In genomic region chrX:134423606-134424005, GRCh38 we compare ENCODE assay signal across 10 cellular contexts. TPM values are rescaled to one million over a fixed set of nuclear protein-coding genes. Genes with fewer than 3 reads are reported as not detected.
A peak's percentile ranks its signal among the peaks of the same experiment; 100 is the strongest.
DNase-seq lines count a peak whose midpoint lies in the region; ATAC-seq, FAIRE-seq and TF ChIP-seq lines count a peak whose summit lies in the region.
"Had no signal": no experiment of that assay in that cellular context is flagged by ENCODE, and none has a peak within 500 bp of the region (broad histone marks: within the 10 kb centered on the region; RNA-seq: fewer than 3 reads in every experiment).

No MANE protein-coding gene starts in this region.

- no peaks in the 10 kb centered on the region for H3K36me3 ChIP-seq in A673 (ENCODE audit: insufficient read depth, low read length, poor library complexity, severe bottlenecking)

- peak; percentile 36 for DNase-seq in A673 (ENCODE audit: low spot score)
- DNase-seq in GM19239 (ENCODE audit: insufficient read length, low spot score) = no peak
- DNase-seq in RPMI7951 (ENCODE audit: low read depth) = peak; percentile 6
- DNase-seq in globus pallidus (ENCODE audit: low spot score) = peak; percentile 24
- no peak for DNase-seq in anterior cingulate cortex (lab: John Stamatoyannopoulos, UW)
- no peak for DNase-seq in LoVo (ENCODE audit: low spot score)
- DNase-seq: activated T-cell treated with anti-CD3 and anti-CD28 coated beads for 4 hours; stimulated activated CD4-positive, alpha-beta T cell treated with anti-CD3 and anti-CD28 coated beads, Interleukin-15, amount 100 ng/mL, for 24 hours had no signal

- H3K4me3 ChIP-seq in A673 (ENCODE audit: low read depth, low read length, poor library complexity, severe bottlenecking) = no peak overlapping the region

- peak; percentile 60 for TF ChIP-seq CTCF in A673 (conservative IDR thresholded peaks at IDR 0.05; ENCODE audit: low read depth, low read length)

- H3K4me1 ChIP-seq in A673 (ENCODE audit: insufficient read depth, low read length, poor library complexity, severe bottlenecking) = no peaks in the 10 kb centered on the region

- no TSS peak for BruUV-seq in A673 (replicated peaks; lab: Mats Ljungman, UMichigan)

- no peaks in the 10 kb centered on the region for H3K27me3 ChIP-seq in A673 (replicated peaks; ENCODE audit: insufficient read depth, low read depth, low read length, poor library complexity)

- CTCF ChIA-PET in A673 (lab: Charles Lee) = interaction anchor here (0.6 kb wide), 1 partner anchor 342 kb away, joined by 4 read pairs; no protein-coding TSS in a partner anchor

- intact Hi-C loops in A673 (cut with micrococcal nuclease; ENCODE audit: unreplicated experiment) = loop anchor here (5.0 kb wide), 1 partner anchor 484 kb away; no protein-coding TSS in a partner anchor

- no peaks in the 10 kb centered on the region for H3K9me3 ChIP-seq in A673 (ENCODE audit: low read depth, low read length, poor library complexity, severe bottlenecking)

- no peak overlapping the region for H3K27ac ChIP-seq in A673 (ENCODE audit: low read depth, low read length, poor library complexity, severe bottlenecking)

- POLR2A ChIA-PET in A673 (lab: Charles Lee; ENCODE audit: low non-redundant PET) = no interaction called here

- no peak for ATAC-seq in activated CD4-positive, CD25-positive, alpha-beta regulatory T cell treated with anti-CD3 and anti-CD28 coated beads, Interleukin-2, amount 50 U/mL, for 24 hours
- no peak for ATAC-seq in GM21529 (IDR thresholded peaks at IDR 0.05; ENCODE audit: unreplicated experiment)

- FAIRE-seq in GM19239 (lab: Jason Lieb, UNC) = peak; percentile 85

RNA-seq across cellular contexts. Expression of gene HPRT1, which starts 36.4 kb away (rescaled TPM):
- 66.9 and 67.1 TPM in 2 replicates for total RNA-seq in A673 (2021)
- total RNA-seq in RPMI7951 (2014; rRNA removed; shearing (Covaris generic)) = 14.1 and 19.0 TPM in 2 replicates

RNA-seq across cellular contexts. Expression of gene PHF6, which starts 50.5 kb away (rescaled TPM):
- 53.8 and 54.0 TPM in 2 replicates for total RNA-seq in A673 (2021)
- 21.2 and 21.9 TPM in 2 replicates for total RNA-seq in RPMI7951 (2014; rRNA removed; shearing (Covaris generic))

Comparison
In these comparisons a context has a peak if more than half of its experiments do, and no peak if none do; other contexts are left out.
1. DNase-seq: peak in A673 (single experiment), RPMI7951 (single experiment) and globus pallidus (single experiment); none in GM19239 (single experiment), anterior cingulate cortex (0 of 58) and LoVo (single experiment).